27 cellular contexts compared by ENCODE assay signal in the genomic region with DNA sequence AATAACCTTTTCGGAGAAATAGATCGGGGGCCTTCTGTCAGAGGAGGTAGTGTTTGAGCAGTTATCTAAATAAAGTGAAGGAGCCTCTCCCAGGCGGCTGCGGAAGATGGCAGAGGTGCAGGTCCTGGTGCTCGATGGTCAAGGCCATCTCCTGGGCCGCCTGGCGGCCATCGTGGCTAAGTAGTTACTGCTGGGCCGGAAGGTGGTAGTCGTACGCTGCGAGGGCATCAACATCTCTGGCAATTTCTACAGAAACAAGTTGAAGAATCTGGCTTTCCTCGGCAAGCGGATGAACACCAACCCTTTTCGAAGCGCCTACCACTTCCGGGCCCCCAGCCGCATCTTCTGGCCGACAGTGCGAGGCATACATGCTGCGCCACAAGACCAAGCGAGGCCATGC.
DNase-seq lines count a peak whose midpoint lies in the region; ATAC-seq, FAIRE-seq and TF ChIP-seq lines count a peak whose summit lies in the region.
"Had no signal": no experiment of that assay in that cellular context is flagged by ENCODE, and none has a peak within 500 bp of the region (broad histone marks: within the 10 kb centered on the region; RNA-seq: fewer than 3 reads in every experiment).

No MANE protein-coding gene starts in this region.

- no peak overlapping the region for H3K4me3 ChIP-seq in K562
- H3K4me3 ChIP-seq in testis, result peak overlapping the region in 1 of 2 donors; percentile 43
- H3K4me3 ChIP-seq: BLaER1, GM12878 had no signal

- TF ChIP-seq POLR2A in K562 (conservative IDR thresholded peaks at IDR 0.05) (no peak), testis (IDR thresholded peaks at IDR 0.05) (no peak)

- no peak for TF ChIP-seq RAD21 in K562 (CRISPR knock-in tag; conservative IDR thresholded peaks at IDR 0.05 in 1 of 2, IDR thresholded peaks at IDR 0.05 in 1 of 2)

- no peak overlapping the region for H3K9ac ChIP-seq in K562 (ENCODE audit: insufficient read depth in 1 of 2, low read depth in 2 of 2, low read length in 2 of 2)
- H3K9ac ChIP-seq: BLaER1 had no signal

- no peak overlapping the region for H3K27ac ChIP-seq in K562 (ENCODE audit: extremely low read depth, low read depth, low read length)
- H3K27ac ChIP-seq in testis, result no peak overlapping the region
- H3K27ac ChIP-seq: BLaER1 had no signal

- no peak overlapping the region for H3K4me3 Mint-ChIP-seq in naive thymus-derived CD8-positive, alpha-beta T cell
- H3K4me3 Mint-ChIP-seq in natural killer cell, result no peak overlapping the region
- H3K4me3 Mint-ChIP-seq: CD14-positive monocyte; CD4-positive, CD25-positive, alpha-beta regulatory T cell; CD8-positive, alpha-beta memory T cell had no signal

- H3K36me3 Mint-ChIP-seq in naive thymus-derived CD8-positive, alpha-beta T cell, result peaks cover 0 to 21% (median 0%) of the 10 kb centered on the region in 3 donors
- H3K36me3 Mint-ChIP-seq in natural killer cell, result peaks cover 14% of the 10 kb centered on the region
- H3K36me3 Mint-ChIP-seq: CD14-positive monocyte; CD4-positive, alpha-beta memory T cell; CD4-positive, CD25-positive, alpha-beta regulatory T cell had no signal

- no peak overlapping the region for H3K4me2 ChIP-seq in K562 (ENCODE audit: insufficient read depth, low read length)
- H3K4me2 ChIP-seq: BLaER1 had no signal

- ATAC-seq in K562, result no peak
- ATAC-seq in naive thymus-derived CD8-positive, alpha-beta T cell, result no peak
- ATAC-seq in natural killer cell, result no peak
- ATAC-seq: GM12878 had no signal

- no peaks in the 10 kb centered on the region for H3K9me1 ChIP-seq in K562 (ENCODE audit: control insufficient read depth, insufficient read depth, low read length)

- in situ Hi-C loops in K562 (cut with MboI), result no loop called here

- intact Hi-C loops in K562 (cut with micrococcal nuclease) (no loop called here), testis (cut with DNase I; ENCODE audit: low total_unique reads) (no loop called here), natural killer cell (cut with micrococcal nuclease) (no loop called here)

- H3K9me3 ChIP-seq in K562 (replicated peaks; ENCODE audit: control insufficient read depth, insufficient read depth, low read depth, low read length), result no peaks in the 10 kb centered on the region
- H3K9me3 ChIP-seq in testis, result no peaks in the 10 kb centered on the region
- H3K9me3 ChIP-seq: BE2C, BLaER1 had no signal

- no peaks in the 10 kb centered on the region for H3K79me2 ChIP-seq in K562 (ENCODE audit: control insufficient read depth, insufficient read depth, low read length)

- CTCF ChIA-PET in K562 (lab: Yijun Ruan, JAX; ENCODE audit: low intra/inter-chr PET ratio), result no interaction called here

- BruUV-seq in K562 (replicated peaks; lab: Mats Ljungman, UMichigan), result no TSS peak

- TF ChIP-seq EP300 in K562 (IDR thresholded peaks at IDR 0.05; ENCODE audit: low read length), result no peak

- H3K4me1 ChIP-seq in K562 (replicated peaks in 1 of 2; ENCODE audit: control insufficient read depth in 2 of 2, insufficient read depth in 2 of 2, low read length in 2 of 2), result no peaks in the 10 kb centered on the region
- peaks cover 2% of the 10 kb centered on the region for H3K4me1 ChIP-seq in testis
- H3K4me1 ChIP-seq: BE2C had no signal

- H3K27me3 ChIP-seq in K562 (ENCODE audit: control insufficient read depth in 2 of 2, insufficient read depth in 2 of 2, low read length in 2 of 2) (peaks cover 3 to 4% of the 10 kb centered on the region in 2 experiments; a peak in 2 of 5 replicates), testis (no peaks in the 10 kb centered on the region)
- H3K27me3 ChIP-seq: BE2C, BLaER1 had no signal

- POLR2A ChIA-PET in K562 (lab: Yijun Ruan, JAX), result no interaction called here
- POLR2A ChIA-PET in naive thymus-derived CD8-positive, alpha-beta T cell (lab: Charles Lee), result no interaction called here

- TF ChIP-seq CTCF in K562 (IDR thresholded peaks at IDR 0.05 in 2 of 3, conservative IDR thresholded peaks at IDR 0.05 in 1 of 3; ENCODE audit: insufficient read depth in 2 of 3, low read depth in 1 of 3, low read length in 3 of 3) (peak; percentile 12 to 56 (median 40); a peak in 4 of 6 replicates), testis (IDR thresholded peaks at IDR 0.05) (no peak), natural killer cell (IDR thresholded peaks at IDR 0.05) (no peak)

- FAIRE-seq in K562 (lab: Jason Lieb, UNC), result no peak
- FAIRE-seq: A204.1, GM12878, GM12892, GM18507 had no signal

- no peak for DNase-seq in K562 (ENCODE audit: extremely low read depth in 1 of 4, low spot score in 3 of 4)
- peak; percentile 29 for DNase-seq in islet precursor cell
- DNase-seq in testis, result peak; percentile 17
- no peak for DNase-seq in naive thymus-derived CD8-positive, alpha-beta T cell
- DNase-seq in natural killer cell, result no peak
- DNase-seq in NCI-H524 treated with DMSO at 0.1 percent for 48 hours (lab: John Stamatoyannopoulos, UW), result no peak
- DNase-seq: 8988T; ACHN; BE2C; C1 segment of cervical spinal cord; CD4-positive, alpha-beta memory T cell; CD4-positive, CD25-positive, alpha-beta regulatory T cell; CD8-positive, alpha-beta memory T cell; COR-L47; DMS 273 treated with DMSO at 0.1 percent for 48 hours; DMS153; DMS53; DMS79; DND-41; EL; GDM1 had no signal

- no peak overlapping the region for H3K27ac Mint-ChIP-seq in naive thymus-derived CD8-positive, alpha-beta T cell
- H3K27ac Mint-ChIP-seq in natural killer cell, result no peak overlapping the region
- H3K27ac Mint-ChIP-seq: CD14-positive monocyte; CD8-positive, alpha-beta memory T cell had no signal

- H4K20me1 ChIP-seq in K562 (replicated peaks; ENCODE audit: control insufficient read depth, insufficient read depth, low read length), result no peaks in the 10 kb centered on the region
- H4K20me1 ChIP-seq: BLaER1 had no signal

- WGBS in K562 (ENCODE audit: insufficient coverage, low coverage, missing lambda C conversion rate), result 21% methylated on average over 16 of the region's 22 CpGs
- 73 to 80% methylated on average over 21 to 22 of the region's 22 CpGs for WGBS in testis, 2 donors

- H3K36me3 ChIP-seq in K562 (ENCODE audit: control insufficient read depth, insufficient read depth, low read length) (no peaks in the 10 kb centered on the region), testis (ENCODE audit: low read depth, missing control alignments) (no peaks in the 10 kb centered on the region)
- H3K36me3 ChIP-seq: BE2C, BLaER1 had no signal

- peaks cover 0 to 12% (median 0%) of the 10 kb centered on the region in 9 donors for H3K9me3 Mint-ChIP-seq in naive thymus-derived CD8-positive, alpha-beta T cell
- peaks cover 0 to 2% of the 10 kb centered on the region in 2 donors for H3K9me3 Mint-ChIP-seq in natural killer cell

- H3K27me3 Mint-ChIP-seq in naive thymus-derived CD8-positive, alpha-beta T cell, result peaks cover 3 to 9% (median 4%) of the 10 kb centered on the region in 5 donors
- H3K27me3 Mint-ChIP-seq in natural killer cell (ENCODE audit: low read depth in 2 of 2), result peaks cover 14 to 17% of the 10 kb centered on the region in 2 donors
- H3K27me3 Mint-ChIP-seq: CD4-positive, CD25-positive, alpha-beta regulatory T cell had no signal

- no peak overlapping the region for H2AFZ ChIP-seq in K562 (ENCODE audit: low read depth, low read length)

- H3K4me1 Mint-ChIP-seq in naive thymus-derived CD8-positive, alpha-beta T cell, result no peaks in the 10 kb centered on the region
- H3K4me1 Mint-ChIP-seq in natural killer cell, result peaks cover 0 to 5% of the 10 kb centered on the region in 2 donors
- H3K4me1 Mint-ChIP-seq: CD14-positive monocyte had no signal

TF ChIP-seq in K562, 482 proteins besides CTCF, POLR2A, EP300 and RAD21 (continues in another document):
- TF ChIP-seq MXI1 (IDR thresholded peaks at IDR 0.05; ENCODE audit: low read depth, low read length) (no peak), STAT5A (IDR thresholded peaks at IDR 0.05; ENCODE audit: borderline replicate concordance, low read length) (no peak), L3MBTL2 (IDR thresholded peaks at IDR 0.05) (no peak), SRSF3 (IDR thresholded peaks at IDR 0.05; ENCODE audit: insufficient read depth, low read length) (no peak), CBX5 (IDR thresholded peaks at IDR 0.05; ENCODE audit: borderline replicate concordance, low read depth) (no peak), MAZ (CRISPR knock-in tag; conservative IDR thresholded peaks at IDR 0.05 in 1 of 2, IDR thresholded peaks at IDR 0.05 in 1 of 2) (no peak), FOXP1 (CRISPR knock-in tag; IDR thresholded peaks at IDR 0.05) (no peak), ZNF778 (CRISPR knock-in tag; IDR thresholded peaks at IDR 0.05) (no peak), RCOR1 (IDR thresholded peaks at IDR 0.05; ENCODE audit: borderline replicate concordance in 1 of 2, low read depth in 2 of 2, low read length in 2 of 2) (no peak)
- TF ChIP-seq, protein P1, sequence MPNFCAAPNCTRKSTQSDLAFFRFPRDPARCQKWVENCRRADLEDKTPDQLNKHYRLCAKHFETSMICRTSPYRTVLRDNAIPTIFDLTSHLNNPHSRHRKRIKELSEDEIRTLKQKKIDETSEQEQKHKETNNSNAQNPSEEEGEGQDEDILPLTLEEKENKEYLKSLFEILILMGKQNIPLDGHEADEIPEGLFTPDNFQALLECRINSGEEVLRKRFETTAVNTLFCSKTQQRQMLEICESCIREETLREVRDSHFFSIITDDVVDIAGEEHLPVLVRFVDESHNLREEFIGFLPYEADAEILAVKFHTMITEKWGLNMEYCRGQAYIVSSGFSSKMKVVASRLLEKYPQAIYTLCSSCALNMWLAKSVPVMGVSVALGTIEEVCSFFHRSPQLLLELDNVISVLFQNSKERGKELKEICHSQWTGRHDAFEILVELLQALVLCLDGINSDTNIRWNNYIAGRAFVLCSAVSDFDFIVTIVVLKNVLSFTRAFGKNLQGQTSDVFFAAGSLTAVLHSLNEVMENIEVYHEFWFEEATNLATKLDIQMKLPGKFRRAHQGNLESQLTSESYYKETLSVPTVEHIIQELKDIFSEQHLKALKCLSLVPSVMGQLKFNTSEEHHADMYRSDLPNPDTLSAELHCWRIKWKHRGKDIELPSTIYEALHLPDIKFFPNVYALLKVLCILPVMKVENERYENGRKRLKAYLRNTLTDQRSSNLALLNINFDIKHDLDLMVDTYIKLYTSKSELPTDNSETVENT (CRISPR knock-in tag; IDR thresholded peaks at IDR 0.05), result no peak
- TF ChIP-seq, protein P2, sequence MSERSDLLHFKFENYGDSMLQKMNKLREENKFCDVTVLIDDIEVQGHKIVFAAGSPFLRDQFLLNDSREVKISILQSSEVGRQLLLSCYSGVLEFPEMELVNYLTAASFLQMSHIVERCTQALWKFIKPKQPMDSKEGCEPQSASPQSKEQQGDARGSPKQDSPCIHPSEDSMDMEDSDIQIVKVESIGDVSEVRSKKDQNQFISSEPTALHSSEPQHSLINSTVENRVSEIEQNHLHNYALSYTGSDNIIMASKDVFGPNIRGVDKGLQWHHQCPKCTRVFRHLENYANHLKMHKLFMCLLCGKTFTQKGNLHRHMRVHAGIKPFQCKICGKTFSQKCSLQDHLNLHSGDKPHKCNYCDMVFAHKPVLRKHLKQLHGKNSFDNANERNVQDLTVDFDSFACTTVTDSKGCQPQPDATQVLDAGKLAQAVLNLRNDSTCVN (CRISPR knock-in tag; IDR thresholded peaks at IDR 0.05), result no peak

Comparison
In these comparisons a context has a peak if more than half of its experiments do, and no peak if none do; other contexts are left out.
1. DNase-seq: peak in islet precursor cell (single experiment) and testis (single experiment); none in K562 (0 of 4), naive thymus-derived CD8-positive, alpha-beta T cell (0 of 10), natural killer cell (single experiment) and NCI-H524 treated with DMSO at 0.1 percent for 48 hours (single experiment).
2. CTCF ChIP-seq: peak in K562 (3 of 3); none in testis (0 of 3) and natural killer cell (single experiment).